17 cellular contexts compared by ENCODE assay signal in the genomic region with DNA sequence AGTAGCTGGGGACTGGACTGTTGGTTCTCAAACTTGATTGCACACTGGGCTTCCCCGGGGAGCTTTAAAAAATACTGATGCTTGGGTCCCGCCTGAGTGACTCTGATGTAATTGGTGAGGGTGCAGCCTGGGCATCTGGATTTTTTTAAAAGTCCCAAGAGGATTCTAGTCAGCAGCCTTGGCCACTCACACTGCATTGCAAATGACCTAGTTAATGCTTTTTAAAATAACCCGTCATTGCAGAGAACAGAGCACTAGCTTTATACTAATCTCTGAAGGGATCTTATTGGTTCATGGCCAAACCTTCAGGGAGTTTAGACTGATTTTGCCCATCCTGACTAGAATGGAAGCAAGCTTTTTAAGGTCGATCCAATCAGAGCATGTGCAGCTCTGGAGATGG.
DNase-seq lines count a peak whose midpoint lies in the region; ATAC-seq and TF ChIP-seq lines count a peak whose summit lies in the region.
"Had no signal": no experiment of that assay in that cellular context is flagged by ENCODE, and none has a peak within 500 bp of the region (broad histone marks: within the 10 kb centered on the region; RNA-seq: fewer than 3 reads in every experiment).

No MANE protein-coding gene starts in this region.

- peak overlapping the region; percentile 62 for H3K4me2 ChIP-seq in Karpas-422 (ENCODE audit: low read depth, low read length, poor library complexity, severe bottlenecking)

- H3K79me2 ChIP-seq in Karpas-422 (ENCODE audit: low read length): peaks cover 26% of the 10 kb centered on the region

- H3K4me1 Mint-ChIP-seq in activated B cell treated with CpG ODN at 0.5 μM for 24 hours (peaks cover 68% of the 10 kb centered on the region), WTC11 (peaks cover 21% of the 10 kb centered on the region), T-cell (peaks cover 12 to 18% (median 14%) of the 10 kb centered on the region in 3 donors)
- peaks cover 45 to 56% of the 10 kb centered on the region in 2 donors for H3K4me1 Mint-ChIP-seq in stimulated activated naive B cell treated with anti-CD40 and anti-IgM and Interleukin-4, amounts not matched to agents 10 μg/mL and 1 μg/mL and 100 μg/mL, for 72 hours

- H3K36me3 ChIP-seq in Karpas-422 (ENCODE audit: insufficient read depth, low read length): peaks cover 27% of the 10 kb centered on the region; the same call in 1 of the 2 replicates

- no peak overlapping the region for H2AFZ ChIP-seq in Karpas-422 (ENCODE audit: low read length)

- H3K9me3 Mint-ChIP-seq in activated B cell treated with CpG ODN at 0.5 μM for 24 hours (no peaks in the 10 kb centered on the region), WTC11 (no peaks in the 10 kb centered on the region), T-cell (no peaks in the 10 kb centered on the region)
- H3K9me3 Mint-ChIP-seq in stimulated activated naive B cell treated with anti-CD40 and anti-IgM and Interleukin-4, amounts not matched to agents 10 μg/mL and 1 μg/mL and 100 μg/mL, for 72 hours: no peaks in the 10 kb centered on the region
- H3K9me3 Mint-ChIP-seq: CD4-positive, alpha-beta T cell had no signal

- no peaks in the 10 kb centered on the region for H3K27me3 ChIP-seq in Karpas-422 (ENCODE audit: low read length)

- peak overlapping the region; percentile 97 for H3K27ac ChIP-seq in Karpas-422 (ENCODE audit: low read length)
- H3K27ac ChIP-seq: 22Rv1 had no signal

- H3K9me2 ChIP-seq in Karpas-422 (replicated peaks; ENCODE audit: insufficient read depth, low read length): no peaks in the 10 kb centered on the region

- H3K4me1 ChIP-seq in Karpas-422 (ENCODE audit: low read length): peaks cover 100% of the 10 kb centered on the region

- H3K4me3 Mint-ChIP-seq in activated B cell treated with CpG ODN at 0.5 μM for 24 hours (no peak overlapping the region), WTC11 (no peak overlapping the region), T-cell (no peak overlapping the region)
- H3K4me3 Mint-ChIP-seq in stimulated activated naive B cell treated with anti-CD40 and anti-IgM and Interleukin-4, amounts not matched to agents 10 μg/mL and 1 μg/mL and 100 μg/mL, for 72 hours: no peak overlapping the region
- H3K4me3 Mint-ChIP-seq: CD4-positive, alpha-beta T cell had no signal

- ATAC-seq in activated B cell treated with CpG ODN at 0.5 μM for 24 hours (ENCODE audit: low read depth) (peak; percentile 54), WTC11 (no peak), T-cell (replicated peaks in 1 of 4) (no peak)
- ATAC-seq in stimulated activated naive B cell treated with anti-CD40 and anti-IgM and Interleukin-4, amounts not matched to agents 10 μg/mL and 1 μg/mL and 100 μg/mL, for 72 hours (replicated peaks): peak; percentile 28 to 44
- ATAC-seq: Panc1 had no signal

- H3K27me3 Mint-ChIP-seq in activated B cell treated with CpG ODN at 0.5 μM for 24 hours (no peaks in the 10 kb centered on the region), WTC11 (ENCODE audit: low read depth) (peaks cover 20% of the 10 kb centered on the region), T-cell (no peaks in the 10 kb centered on the region)
- peaks cover 26 to 32% of the 10 kb centered on the region in 2 donors for H3K27me3 Mint-ChIP-seq in stimulated activated naive B cell treated with anti-CD40 and anti-IgM and Interleukin-4, amounts not matched to agents 10 μg/mL and 1 μg/mL and 100 μg/mL, for 72 hours
- H3K27me3 Mint-ChIP-seq: CD4-positive, alpha-beta T cell had no signal

- TF ChIP-seq CTCF in activated B cell treated with CpG ODN at 0.5 μM for 24 hours (IDR thresholded peaks at IDR 0.05) (no peak), WTC11 (IDR thresholded peaks at IDR 0.05) (no peak)

- H4K20me1 ChIP-seq in Karpas-422 (ENCODE audit: insufficient read depth, low read depth, low read length): no peaks in the 10 kb centered on the region

- peak overlapping the region; percentile 39; the same call in 1 of the 2 replicates for H3K4me3 ChIP-seq in Karpas-422 (ENCODE audit: low read length)

- H3K36me3 Mint-ChIP-seq in activated B cell treated with CpG ODN at 0.5 μM for 24 hours (ENCODE audit: low read depth) (no peaks in the 10 kb centered on the region), WTC11 (no peaks in the 10 kb centered on the region; the same call in 1 of the 2 replicates), T-cell (no peaks in the 10 kb centered on the region)
- no peaks in the 10 kb centered on the region for H3K36me3 Mint-ChIP-seq in stimulated activated naive B cell treated with anti-CD40 and anti-IgM and Interleukin-4, amounts not matched to agents 10 μg/mL and 1 μg/mL and 100 μg/mL, for 72 hours
- H3K36me3 Mint-ChIP-seq: IgD-negative memory B cell had no signal

- intact Hi-C loops in activated B cell treated with CpG ODN at 0.5 μM for 24 hours (cut with micrococcal nuclease): no loop called here

- POLR2A ChIA-PET in activated B cell treated with CpG ODN at 0.5 μM for 24 hours (lab: Charles Lee): interaction anchor here (0.9 to 1.3 kb wide), 4 partner anchors 12 to 69 kb away, joined by 3 to 4 read pairs (median 4); no protein-coding TSS in a partner anchor
- POLR2A ChIA-PET in WTC11 (lab: Charles Lee): no interaction called here
- POLR2A ChIA-PET in T-cell (lab: Charles Lee): interaction anchor here in 1 of 2 donors (0.7 kb wide), 1 partner anchor 1602 kb away, joined by 7 read pairs; no protein-coding TSS in a partner anchor

- H3K9me3 ChIP-seq in Karpas-422 (ENCODE audit: low read length): no peaks in the 10 kb centered on the region

- H3K27ac Mint-ChIP-seq in activated B cell treated with CpG ODN at 0.5 μM for 24 hours (no peak overlapping the region), WTC11 (no peak overlapping the region), T-cell (no peak overlapping the region)
- no peak overlapping the region for H3K27ac Mint-ChIP-seq in stimulated activated naive B cell treated with anti-CD40 and anti-IgM and Interleukin-4, amounts not matched to agents 10 μg/mL and 1 μg/mL and 100 μg/mL, for 72 hours
- H3K27ac Mint-ChIP-seq: CD4-positive, alpha-beta T cell had no signal

- CTCF ChIA-PET in activated B cell treated with CpG ODN at 0.5 μM for 24 hours (lab: Charles Lee) (interaction anchor here (0.6 kb wide), 1 partner anchor 220 kb away, joined by 4 read pairs; no protein-coding TSS in a partner anchor), WTC11 (lab: Charles Lee) (no interaction called here), T-cell (lab: Charles Lee) (interaction anchor here (0.6 kb wide), 2 partner anchors 197 to 598 kb away, joined by 5 to 7 read pairs; no protein-coding TSS in a partner anchor)

- peak overlapping the region; percentile 53 for H3K9ac ChIP-seq in Karpas-422 (ENCODE audit: low read length)

- DNase-seq in DMS 273 (lab: John Stamatoyannopoulos, UW; ENCODE audit: unreplicated experiment): peak; percentile 14
- no peak for DNase-seq in DMS 273 treated with DMSO at 0.1 percent for 48 hours (lab: John Stamatoyannopoulos, UW)
- peak; percentile 98 for DNase-seq in Karpas-422
- DNase-seq in activated B cell treated with CpG ODN at 0.5 μM for 24 hours: no peak
- DNase-seq in stimulated activated naive B cell treated with anti-CD40 and anti-IgM and Interleukin-4, amounts not matched to agents 10 μg/mL and 1 μg/mL and 100 μg/mL, for 72 hours: no peak
- DNase-seq in WTC11 (ENCODE audit: low spot score): no peak
- no peak for DNase-seq in A172 (ENCODE audit: low spot score)
- DNase-seq in T-cell: no peak
- DNase-seq: CD4-positive, alpha-beta T cell; HCEC 1CT; NCI-H1048; NCI-H226; NCI-H748 treated with DMSO at 0.1 percent for 48 hours; Right ventricle myocardium superior had no signal

TF ChIP-seq in WTC11, 78 proteins besides CTCF, POLR2A, EP300 and RAD21:
- TF ChIP-seq NFATC4 (CRISPR knock-in tag; IDR thresholded peaks at IDR 0.05) (no peak), ZNF396 (CRISPR knock-in tag; IDR thresholded peaks at IDR 0.05; ENCODE audit: borderline replicate concordance) (no peak)
- TF ChIP-seq, protein P1, sequence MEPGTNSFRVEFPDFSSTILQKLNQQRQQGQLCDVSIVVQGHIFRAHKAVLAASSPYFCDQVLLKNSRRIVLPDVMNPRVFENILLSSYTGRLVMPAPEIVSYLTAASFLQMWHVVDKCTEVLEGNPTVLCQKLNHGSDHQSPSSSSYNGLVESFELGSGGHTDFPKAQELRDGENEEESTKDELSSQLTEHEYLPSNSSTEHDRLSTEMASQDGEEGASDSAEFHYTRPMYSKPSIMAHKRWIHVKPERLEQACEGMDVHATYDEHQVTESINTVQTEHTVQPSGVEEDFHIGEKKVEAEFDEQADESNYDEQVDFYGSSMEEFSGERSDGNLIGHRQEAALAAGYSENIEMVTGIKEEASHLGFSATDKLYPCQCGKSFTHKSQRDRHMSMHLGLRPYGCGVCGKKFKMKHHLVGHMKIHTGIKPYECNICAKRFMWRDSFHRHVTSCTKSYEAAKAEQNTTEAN (CRISPR knock-in tag; IDR thresholded peaks at IDR 0.05): no peak

Comparison
In these comparisons a context has a peak if more than half of its experiments do, and no peak if none do; other contexts are left out.
1. DNase-seq: peak in DMS 273 (single experiment) and Karpas-422 (single experiment); none in DMS 273 treated with DMSO at 0.1 percent for 48 hours (single experiment), activated B cell treated with CpG ODN at 0.5 μM for 24 hours (single experiment), stimulated activated naive B cell treated with anti-CD40 and anti-IgM and Interleukin-4, amounts not matched to agents 10 μg/mL and 1 μg/mL and 100 μg/mL, for 72 hours (single experiment), WTC11 (single experiment), A172 (single experiment) and T-cell (0 of 34).
2. ATAC-seq: peak in activated B cell treated with CpG ODN at 0.5 μM for 24 hours (single experiment) and stimulated activated naive B cell treated with anti-CD40 and anti-IgM and Interleukin-4, amounts not matched to agents 10 μg/mL and 1 μg/mL and 100 μg/mL, for 72 hours (2 of 2); none in WTC11 (single experiment) and T-cell (0 of 4).